Comparison of ENCODE assay signal across 8 cellular contexts in genomic region chr7:106285801-106286492, GRCh38. TPM values are rescaled to one million over a fixed set of nuclear protein-coding genes. Genes with fewer than 3 reads are reported as not detected.
DNase-seq lines count a peak whose midpoint lies in the region; ATAC-seq, FAIRE-seq and TF ChIP-seq lines count a peak whose summit lies in the region.

No MANE protein-coding gene starts in this region.

- H3K4me1 Mint-ChIP-seq in stimulated activated naive B cell treated with anti-CD40 and anti-IgM and Interleukin-4, amounts not matched to agents 10 μg/mL and 1 μg/mL and 100 μg/mL, for 72 hours, result peaks cover 25 to 42% of the 10 kb centered on the region in 2 donors

- peak overlapping the region; percentile 62 for H2BK5ac ChIP-seq in IMR-90 (ENCODE audit: low read depth, low read length, poor library complexity, severe bottlenecking)

- H2AK5ac ChIP-seq in IMR-90 (ENCODE audit: low read depth, low read length), result 0 out of 2 replicates have a peak overlapping the region, but pooled peaks have one; percentile 81

- peaks cover 6% of the 10 kb centered on the region; the same call in 1 of the 2 replicates for H4K20me1 ChIP-seq in IMR-90 (ENCODE audit: insufficient read depth, low read length)

- H3K18ac ChIP-seq in IMR-90 (ENCODE audit: low read depth, low read length), result peak overlapping the region; percentile 51

- no peaks in the 10 kb centered on the region for H3K9me1 ChIP-seq in IMR-90 (ENCODE audit: insufficient read depth, low read length)

- peak overlapping the region; percentile 88 to 95 for H4K8ac ChIP-seq in IMR-90 (ENCODE audit: low read depth in 2 of 2, low read length in 2 of 2)

- H3K79me1 ChIP-seq in IMR-90 (ENCODE audit: low read depth in 1 of 2, low read length in 2 of 2), result peaks cover 9 to 21% of the 10 kb centered on the region in 2 experiments

- peak overlapping the region; percentile 77 for H3K9ac ChIP-seq in IMR-90 (ENCODE audit: low read depth, low read length)

- peak overlapping the region; percentile 53 for H4K5ac ChIP-seq in IMR-90 (ENCODE audit: low read depth, low read length)

- H3K27ac ChIP-seq in IMR-90 (ENCODE audit: insufficient read depth, low read length) (peak overlapping the region; percentile 85), adrenal gland (peak overlapping the region; percentile 84 to 99 (median 97)), layer of hippocampus (ENCODE audit: low read depth, low read length) (peak overlapping the region; percentile 86)

- peak overlapping the region; percentile 95 for H3K23ac ChIP-seq in IMR-90 (ENCODE audit: low read depth, low read length)

- peak overlapping the region; percentile 88 for H3K14ac ChIP-seq in IMR-90 (replicated peaks; ENCODE audit: low read depth, low read length)

- peak overlapping the region; percentile 48 for H2BK20ac ChIP-seq in IMR-90 (ENCODE audit: low read depth, low read length)

- TF ChIP-seq RAD21 in IMR-90 (IDR thresholded peaks at IDR 0.05; ENCODE audit: low read length), result no peak

- no CpG with 5 or more reads among the region's 16 CpGs for WGBS in IMR-90 (ENCODE audit: extremely low coverage in 2 of 2, insufficient read length in 1 of 2), 2 experiments
- 25 to 28% (median 27%) methylated on average over 16 of the region's 16 CpGs for WGBS in adrenal gland, 4 donors

- no peaks in the 10 kb centered on the region for H3K9me3 Mint-ChIP-seq in stimulated activated naive B cell treated with anti-CD40 and anti-IgM and Interleukin-4, amounts not matched to agents 10 μg/mL and 1 μg/mL and 100 μg/mL, for 72 hours

- CTCF ChIA-PET in IMR-90 (lab: Yijun Ruan, JAX), result no interaction called here

- peak overlapping the region; percentile 90 for H2AFZ ChIP-seq in IMR-90 (replicated peaks; ENCODE audit: low read length, poor library complexity)

- peak overlapping the region; percentile 86 for H2BK15ac ChIP-seq in IMR-90 (ENCODE audit: low read depth, low read length)

- dilution Hi-C loops in IMR-90 (cut with HindIII; ENCODE audit: low sequenced_read_pairs, unreplicated experiment), result no loop called here

- H3K4me3 ChIP-seq in AG09309 (ENCODE audit: control insufficient read depth, low read depth, low read length) (peak overlapping the region; percentile 94), IMR-90 (ENCODE audit: insufficient read depth, low read depth, low read length) (peak overlapping the region; percentile 52), adrenal gland (peak overlapping the region in 2 of 4 donors; percentile 70 to 95)

- peak overlapping the region; percentile 89 for H3K56ac ChIP-seq in IMR-90 (ENCODE audit: extremely low read depth, insufficient read depth, low read length)

- TF ChIP-seq CTCF in AG09309 (IDR thresholded peaks at IDR 0.05; ENCODE audit: control insufficient read depth, insufficient read depth, low read depth, low read length, missing control alignments), result no peak
- TF ChIP-seq CTCF in IMR-90 (conservative IDR thresholded peaks at IDR 0.05; ENCODE audit: low read depth, low read length), result no peak
- TF ChIP-seq CTCF in adrenal gland (IDR thresholded peaks at IDR 0.05), result no peak

- peaks cover 2% of the 10 kb centered on the region; the same call in 1 of the 2 replicates for H3K4me1 ChIP-seq in IMR-90 (ENCODE audit: control insufficient read depth, insufficient read depth, low read length)
- H3K4me1 ChIP-seq in adrenal gland (replicated peaks in 1 of 2), result peaks cover 21 to 26% of the 10 kb centered on the region in 2 donors

- H3K9me3 ChIP-seq in IMR-90 (ENCODE audit: control insufficient read depth, insufficient read depth, low read length) (no peaks in the 10 kb centered on the region), adrenal gland (replicated peaks in 1 of 3) (no peaks in the 10 kb centered on the region)

- ATAC-seq in IMR-90 (ENCODE audit: low read depth), result no peak
- peak; percentile 19 to 33 for ATAC-seq in stimulated activated naive B cell treated with anti-CD40 and anti-IgM and Interleukin-4, amounts not matched to agents 10 μg/mL and 1 μg/mL and 100 μg/mL, for 72 hours (replicated peaks)

- DNase-seq in AG09309 (ENCODE audit: low read depth), result no peak
- DNase-seq in GM19238 (ENCODE audit: insufficient read length, low spot score), result peak; percentile 26
- DNase-seq in IMR-90, result peak; percentile 73
- DNase-seq in adrenal gland, result peak in 1 of 7 donors; percentile 60
- DNase-seq in stimulated activated naive B cell treated with anti-CD40 and anti-IgM and Interleukin-4, amounts not matched to agents 10 μg/mL and 1 μg/mL and 100 μg/mL, for 72 hours, result peak; percentile 42
- no peak for DNase-seq in COR-L47 (lab: John Stamatoyannopoulos, UW)
- DNase-seq in HTR-8/SVneo (ENCODE audit: insufficient read length, low spot score), result no peak

- POLR2A ChIA-PET in IMR-90 (lab: Charles Lee; ENCODE audit: unreplicated experiment), result no interaction called here

- H3K4ac ChIP-seq in IMR-90 (ENCODE audit: low read depth, low read length), result peak overlapping the region; percentile 89

- H2AK9ac ChIP-seq in IMR-90 (replicated peaks; ENCODE audit: low read depth, low read length, poor library complexity), result peak overlapping the region; percentile 78

- no peak for FAIRE-seq in HTR-8/SVneo (lab: Jason Lieb, UNC)

- peaks cover 0 to 6% of the 10 kb centered on the region in 2 donors for H3K27me3 Mint-ChIP-seq in stimulated activated naive B cell treated with anti-CD40 and anti-IgM and Interleukin-4, amounts not matched to agents 10 μg/mL and 1 μg/mL and 100 μg/mL, for 72 hours

- peaks cover 0 to 9% of the 10 kb centered on the region in 2 donors for H3K36me3 Mint-ChIP-seq in stimulated activated naive B cell treated with anti-CD40 and anti-IgM and Interleukin-4, amounts not matched to agents 10 μg/mL and 1 μg/mL and 100 μg/mL, for 72 hours

- peak overlapping the region; percentile 94 for H4K91ac ChIP-seq in IMR-90 (ENCODE audit: insufficient read depth, low read depth, low read length)

- H3K36me3 ChIP-seq in IMR-90 (ENCODE audit: control insufficient read depth, insufficient read depth, low read length) (no peaks in the 10 kb centered on the region), adrenal gland (replicated peaks in 1 of 2) (no peaks in the 10 kb centered on the region)

- peak overlapping the region; percentile 92 to 99 for H3K4me3 Mint-ChIP-seq in stimulated activated naive B cell treated with anti-CD40 and anti-IgM and Interleukin-4, amounts not matched to agents 10 μg/mL and 1 μg/mL and 100 μg/mL, for 72 hours

- in situ Hi-C loops in IMR-90 (cut with MboI; ENCODE audit: low sequenced_read_pairs), result no loop called here

- peak overlapping the region; percentile 85; the same call in 1 of the 2 replicates for H2BK120ac ChIP-seq in IMR-90 (ENCODE audit: low read depth, low read length)

- H3K27me3 ChIP-seq in IMR-90 (ENCODE audit: control insufficient read depth, insufficient read depth, low read length) (no peaks in the 10 kb centered on the region), adrenal gland (no peaks in the 10 kb centered on the region), layer of hippocampus (ENCODE audit: control insufficient read depth, insufficient read depth, low read length) (no peaks in the 10 kb centered on the region)

- BruUV-seq in IMR-90 (replicated peaks; lab: Mats Ljungman, UMichigan), result TSS peak; percentile 96

- intact Hi-C loops in IMR-90 (cut with micrococcal nuclease), result loop anchor here (1.0 to 5.0 kb wide), 7 partner anchors 61 to 450 kb away; partner anchors contain the start of gene CCDC71L
- intact Hi-C loops in adrenal gland (cut with DNase I), result loop anchor here in 1 of 2 donors (10.0 kb wide), 1 partner anchor 139 kb away; no protein-coding TSS in a partner anchor

- H3K27ac Mint-ChIP-seq in stimulated activated naive B cell treated with anti-CD40 and anti-IgM and Interleukin-4, amounts not matched to agents 10 μg/mL and 1 μg/mL and 100 μg/mL, for 72 hours, result peak overlapping the region; percentile 100

- H3K4me2 ChIP-seq in IMR-90 (ENCODE audit: low read depth, low read length), result peak overlapping the region; percentile 70

- TF ChIP-seq POLR2A in IMR-90 (IDR thresholded peaks at IDR 0.05; ENCODE audit: low read depth, low read length), result no peak
- TF ChIP-seq POLR2A in adrenal gland (IDR thresholded peaks at IDR 0.05), result no peak

TF ChIP-seq in IMR-90, 13 proteins besides CTCF, POLR2A, EP300 and RAD21:
- TF ChIP-seq USF2 (IDR thresholded peaks at IDR 0.05; ENCODE audit: low read depth, low read length) (no peak), RFX5 (IDR thresholded peaks at IDR 0.05; ENCODE audit: low read depth, low read length) (no peak), MXI1 (IDR thresholded peaks at IDR 0.05; ENCODE audit: borderline replicate concordance, low read depth, low read length) (no peak), FOS (IDR thresholded peaks at IDR 0.05; ENCODE audit: low read depth, low read length) (no peak), MAFK (IDR thresholded peaks at IDR 0.05; ENCODE audit: low read depth, low read length) (no peak), CEBPB (IDR thresholded peaks at IDR 0.05; ENCODE audit: low read depth, low read length) (peak; percentile 33), CHD1 (IDR thresholded peaks at IDR 0.05; ENCODE audit: low read depth, low read length) (no peak)
- TF ChIP-seq, protein P1, sequence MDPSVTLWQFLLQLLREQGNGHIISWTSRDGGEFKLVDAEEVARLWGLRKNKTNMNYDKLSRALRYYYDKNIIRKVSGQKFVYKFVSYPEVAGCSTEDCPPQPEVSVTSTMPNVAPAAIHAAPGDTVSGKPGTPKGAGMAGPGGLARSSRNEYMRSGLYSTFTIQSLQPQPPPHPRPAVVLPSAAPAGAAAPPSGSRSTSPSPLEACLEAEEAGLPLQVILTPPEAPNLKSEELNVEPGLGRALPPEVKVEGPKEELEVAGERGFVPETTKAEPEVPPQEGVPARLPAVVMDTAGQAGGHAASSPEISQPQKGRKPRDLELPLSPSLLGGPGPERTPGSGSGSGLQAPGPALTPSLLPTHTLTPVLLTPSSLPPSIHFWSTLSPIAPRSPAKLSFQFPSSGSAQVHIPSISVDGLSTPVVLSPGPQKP (IDR thresholded peaks at IDR 0.05; ENCODE audit: borderline replicate concordance, low read depth, low read length), result no peak

RNA-seq across cellular contexts. Expression of gene NAMPT, which starts 1.2 kb away (rescaled TPM):
- 31.7 and 45.3 TPM in 2 replicates for total RNA-seq in IMR-90 (2012; rRNA removed)
- 10.4 and 13.3 TPM in 2 replicates for polyA plus RNA-seq in IMR-90 (2012; rRNA removed)
- polyA plus RNA-seq in IMR-90 (2012; cell fraction: cytosol; rRNA removed), result 1.8 and 18.5 TPM in 2 replicates
- 1.7 and 34.1 TPM in 2 replicates for polyA plus RNA-seq in IMR-90 (2012; cell fraction: nucleus; rRNA removed; ENCODE audit: low replicate concordance)
- total RNA-seq in adrenal gland, result 100 to 1,000 TPM in 7 of 8 donors, 10 to 100 TPM in 1; 98.4 to 250 (median 141) TPM
- 100 to 1,000 TPM in 1 of 3 donors, 10 to 100 TPM in 2; 21.7 to 482 (median 43.3) TPM for polyA plus RNA-seq in adrenal gland

Comparison
In these comparisons a context has a peak if more than half of its experiments do, and no peak if none do; other contexts are left out.
1. DNase-seq: peak in GM19238 (single experiment), IMR-90 (single experiment) and stimulated activated naive B cell treated with anti-CD40 and anti-IgM and Interleukin-4, amounts not matched to agents 10 μg/mL and 1 μg/mL and 100 μg/mL, for 72 hours (single experiment); none in AG09309 (single experiment), COR-L47 (single experiment) and HTR-8/SVneo (single experiment).
2. Peak in every context shown above with its lines, with median percentiles within 50 percentile points of each other: H3K27ac ChIP-seq.